8 cellular contexts compared by ENCODE assay signal in the genomic region with DNA sequence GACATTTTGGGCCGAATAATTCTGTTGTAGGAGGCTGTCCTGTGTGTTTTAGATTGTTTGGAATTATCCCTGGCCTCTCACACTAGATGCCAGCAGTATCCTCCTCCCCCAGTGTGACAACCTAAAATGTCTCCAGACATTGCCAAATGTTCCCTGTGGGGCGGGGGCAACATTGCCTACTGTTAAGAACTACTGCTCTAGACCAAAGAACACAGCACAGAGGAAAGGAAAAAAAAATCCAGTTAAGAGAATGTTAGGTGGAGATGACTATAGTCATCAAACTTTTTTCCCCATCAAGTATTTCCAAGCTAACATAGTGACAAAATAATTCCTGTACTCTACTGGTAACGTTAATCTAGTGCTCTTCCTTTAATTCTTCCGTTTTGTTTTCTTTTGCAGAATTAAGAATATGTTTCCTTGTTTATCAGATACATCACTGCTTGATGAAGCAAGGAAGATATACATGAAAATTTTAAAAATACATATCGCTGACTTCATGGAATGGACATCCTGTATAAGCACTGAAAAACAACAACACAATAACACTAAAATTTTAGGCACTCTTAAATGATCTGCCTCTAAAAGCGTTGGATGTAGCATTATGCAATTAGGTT. TPM values are rescaled to one million over a fixed set of nuclear protein-coding genes. Genes with fewer than 3 reads are reported as not detected.
A peak's percentile ranks its signal among the peaks of the same experiment; 100 is the strongest.
DNase-seq lines count a peak whose midpoint lies in the region; ATAC-seq and TF ChIP-seq lines count a peak whose summit lies in the region.

No MANE protein-coding gene starts in this region.

- H3K9me3 Mint-ChIP-seq in immature natural killer cell, result no peaks in the 10 kb centered on the region

- no peaks in the 10 kb centered on the region for H3K9me3 ChIP-seq in uterus

- peaks cover 51 to 65% of the 10 kb centered on the region in 2 donors for H3K4me1 Mint-ChIP-seq in immature natural killer cell

- peak; percentile 18 for DNase-seq in stimulated activated CD4-positive, alpha-beta T cell treated with anti-CD3 and anti-CD28 coated beads, Interleukin-15, amount 100 ng/mL, for 24 hours
- no peak for DNase-seq in stimulated activated CD4-positive, alpha-beta T cell treated with anti-CD3 and anti-CD28 coated beads, Interleukin-2, amount 100 ng/mL, for 24 hours
- DNase-seq in immature natural killer cell (no peak), uterus (no peak), GM20000 (ENCODE audit: low spot score) (no peak), amygdala (lab: John Stamatoyannopoulos, UW) (no peak)

- TF ChIP-seq CTCF in WI38 (IDR thresholded peaks at IDR 0.05; ENCODE audit: low read depth, low read length), result no peak
- no peak for TF ChIP-seq CTCF in uterus (IDR thresholded peaks at IDR 0.05)
- TF ChIP-seq CTCF in GM20000 (IDR thresholded peaks at IDR 0.05; ENCODE audit: extremely low read depth, missing control alignments), result no peak

- H3K27me3 Mint-ChIP-seq in immature natural killer cell (ENCODE audit: low read depth in 3 of 3), result peaks cover 21 to 45% (median 40%) of the 10 kb centered on the region in 3 donors

- no peak for ATAC-seq in GM21381 (IDR thresholded peaks at IDR 0.05; ENCODE audit: unreplicated experiment)

- H3K4me3 ChIP-seq in WI38 (ENCODE audit: low read depth, low read length) (peak overlapping the region; percentile 28), uterus (peak overlapping the region; percentile 98 to 99)

- H3K36me3 ChIP-seq in uterus, result no peaks in the 10 kb centered on the region

- peaks cover 20 to 38% (median 31%) of the 10 kb centered on the region in 3 donors for H3K36me3 Mint-ChIP-seq in immature natural killer cell

- TF ChIP-seq POLR2A in uterus (IDR thresholded peaks at IDR 0.05), result no peak

- peak overlapping the region; percentile 97 to 99 (median 99) for H3K4me3 Mint-ChIP-seq in immature natural killer cell

- peak overlapping the region; percentile 89 to 99 (median 95) for H3K27ac Mint-ChIP-seq in immature natural killer cell

- peaks cover 0 to 8% of the 10 kb centered on the region in 2 donors for H3K4me1 ChIP-seq in uterus

- H3K27ac ChIP-seq in uterus, result peak overlapping the region; percentile 100

- intact Hi-C loops in uterus (cut with DNase I; ENCODE audit: low total_unique reads), result no loop called here

- H3K27me3 ChIP-seq in uterus, result no peaks in the 10 kb centered on the region

RNA-seq across cellular contexts. Expression of a gene that starts 3.6 kb away (rescaled TPM):
- polyA plus RNA-seq in immature natural killer cell, result 10 to 100 TPM in 2 of 3 donors, 1 to 10 TPM in 1; 4.4 to 17.6 (median 17.4) TPM
- total RNA-seq in uterus, result 100 to 1,000 TPM in 1 of 4 donors, 10 to 100 TPM in 3; 40.7 to 104 (median 86.0) TPM

RNA-seq across cellular contexts. Expression of a gene that starts 24.8 kb away (rescaled TPM):
- under 1 TPM in 2 of 3 donors, not detected in 1; 0.37 to 0.65 TPM for polyA plus RNA-seq in immature natural killer cell
- total RNA-seq in uterus, result under 1 TPM in 1 of 4 donors, not detected in 3; 0.83 TPM
